In the genomic region with DNA sequence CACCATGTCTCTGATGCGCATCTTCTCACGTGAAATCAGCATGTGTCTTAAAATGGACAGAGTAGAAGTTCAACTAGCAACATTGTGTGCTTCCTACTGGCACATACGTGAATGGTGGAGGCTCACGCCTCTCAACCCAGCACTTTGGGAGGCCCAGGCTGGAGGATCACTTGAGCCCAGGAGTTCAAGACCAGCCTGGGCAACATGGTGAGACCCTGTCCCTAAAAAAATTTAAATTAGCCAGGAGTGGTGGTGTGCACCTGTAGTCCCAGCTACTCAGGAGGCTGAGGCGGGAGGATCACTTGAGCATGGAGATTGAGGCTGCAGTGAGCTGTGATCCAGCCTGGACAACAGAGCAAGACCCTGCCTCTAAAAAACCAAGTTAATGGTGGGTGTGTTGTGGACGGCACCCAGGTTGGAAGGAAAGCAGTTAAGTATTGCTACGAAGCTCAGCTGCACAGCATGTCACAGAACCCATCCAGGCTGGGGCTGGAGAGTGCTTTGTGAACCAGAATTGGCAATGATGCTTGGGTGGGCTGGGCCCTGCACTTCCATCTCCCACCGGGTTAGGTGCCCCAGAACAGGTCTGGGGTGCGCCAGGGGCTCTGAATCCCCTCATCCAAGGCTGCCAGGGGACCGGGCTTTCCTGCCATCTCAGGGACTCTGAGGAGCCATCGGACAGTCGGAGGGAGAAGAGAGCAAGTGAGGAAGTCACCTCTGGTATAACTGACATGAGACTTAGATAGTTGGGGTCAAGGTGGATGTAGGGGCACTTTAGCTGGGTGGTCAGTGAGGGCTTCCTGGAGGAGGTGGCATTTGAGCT, we compare ENCODE assay signal across 14 cellular contexts. TPM values are rescaled to one million over a fixed set of nuclear protein-coding genes. Genes with fewer than 3 reads are reported as not detected.
A peak's percentile ranks its signal among the peaks of the same experiment; 100 is the strongest.
DNase-seq lines count a peak whose midpoint lies in the region; ATAC-seq, FAIRE-seq and TF ChIP-seq lines count a peak whose summit lies in the region.
"Had no signal": no experiment of that assay in that cellular context is flagged by ENCODE, and none has a peak within 500 bp of the region (broad histone marks: within the 10 kb centered on the region; RNA-seq: fewer than 3 reads in every experiment).

No MANE protein-coding gene starts in this region.

- WGBS in hepatocyte (ENCODE audit: low lambda C conversion rate, missing lambda C conversion rate) = 95% methylated on average over 12 of the region's 12 CpGs
- WGBS in spleen, 5 donors = 82 to 93% (median 86%) methylated on average over 11 to 12 of the region's 12 CpGs

- H3K36me3 ChIP-seq in PC-9 (ENCODE audit: low read depth) (no peaks in the 10 kb centered on the region), hepatocyte (replicated peaks; ENCODE audit: insufficient read depth, low read depth) (no peaks in the 10 kb centered on the region), spleen (no peaks in the 10 kb centered on the region)
- H3K36me3 ChIP-seq: lower lobe of right lung, tibial artery had no signal

- no peaks in the 10 kb centered on the region for H3K79me2 ChIP-seq in PC-9 (ENCODE audit: low read depth)
- H3K79me2 ChIP-seq in hepatocyte = no peaks in the 10 kb centered on the region

- peaks cover 2% of the 10 kb centered on the region for H3K4me1 Mint-ChIP-seq in activated T-cell treated with anti-CD3 and anti-CD28 coated beads, Interleukin-2, amount 50 U/mL, for 24 hours (ENCODE audit: low read depth)
- H3K4me1 Mint-ChIP-seq in activated T-cell treated with anti-CD3 and anti-CD28 coated beads, Interleukin-2, amount 50 U/mL, for 4 hours (ENCODE audit: low read depth) = peaks cover 9% of the 10 kb centered on the region

- no peak overlapping the region for H3K4me3 Mint-ChIP-seq in activated T-cell treated with anti-CD3 and anti-CD28 coated beads, Interleukin-2, amount 50 U/mL, for 24 hours
- H3K4me3 Mint-ChIP-seq in activated T-cell treated with anti-CD3 and anti-CD28 coated beads, Interleukin-2, amount 50 U/mL, for 4 hours = no peak overlapping the region

- intact Hi-C loops in PC-9 (cut with micrococcal nuclease; ENCODE audit: unreplicated experiment) = loop anchor here (1.0 kb wide), 1 partner anchor 35 kb away; no protein-coding TSS in a partner anchor
- intact Hi-C loops in spleen (cut with DNase I; ENCODE audit: low total_unique reads) = no loop called here

- no peak for DNase-seq in activated T-cell treated with anti-CD3 and anti-CD28 coated beads, Interleukin-2, amount 50 U/mL, for 24 hours
- DNase-seq in activated T-cell treated with anti-CD3 and anti-CD28 coated beads, Interleukin-2, amount 50 U/mL, for 4 hours = no peak
- DNase-seq in PC-9 (no peak), hepatocyte (ENCODE audit: low spot score) (no peak), spleen (no peak), GM19239 (ENCODE audit: insufficient read length, low spot score) (no peak), islet precursor cell (no peak)
- DNase-seq: KG1; NCI-H524 treated with DMSO at 0.1 percent for 48 hours; stimulated activated CD4-positive, alpha-beta T cell treated with anti-CD3 and anti-CD28 coated beads, Interleukin-12 subunit alpha, Interleukin-12 subunit beta, amount 100 ng/mL, for 4 hours; T-helper 9 cell had no signal

- H3K9me3 Mint-ChIP-seq in activated T-cell treated with anti-CD3 and anti-CD28 coated beads, Interleukin-2, amount 50 U/mL, for 24 hours = no peaks in the 10 kb centered on the region
- no peaks in the 10 kb centered on the region for H3K9me3 Mint-ChIP-seq in activated T-cell treated with anti-CD3 and anti-CD28 coated beads, Interleukin-2, amount 50 U/mL, for 4 hours

- peaks cover 72% of the 10 kb centered on the region for H3K4me1 ChIP-seq in PC-9 (replicated peaks; ENCODE audit: insufficient read depth)
- H3K4me1 ChIP-seq in hepatocyte (ENCODE audit: insufficient read depth) = peaks cover 21% of the 10 kb centered on the region
- H3K4me1 ChIP-seq in spleen = peaks cover 0 to 34% (median 11%) of the 10 kb centered on the region in 6 donors
- H3K4me1 ChIP-seq: lower lobe of right lung, tibial artery had no signal

- no peaks in the 10 kb centered on the region for H3K9me3 ChIP-seq in PC-9 (ENCODE audit: insufficient read depth, low read depth)
- no peaks in the 10 kb centered on the region for H3K9me3 ChIP-seq in hepatocyte (ENCODE audit: low read depth)
- no peaks in the 10 kb centered on the region for H3K9me3 ChIP-seq in spleen
- H3K9me3 ChIP-seq: lower lobe of right lung, tibial artery had no signal

- H3K27me3 ChIP-seq in PC-9 (ENCODE audit: insufficient read depth, low read depth) = no peaks in the 10 kb centered on the region
- no peaks in the 10 kb centered on the region for H3K27me3 ChIP-seq in hepatocyte
- H3K27me3 ChIP-seq in spleen (replicated peaks in 1 of 7) = peaks cover 0 to 33% (median 0%) of the 10 kb centered on the region in 7 donors

- no peak for FAIRE-seq in GM19239 (lab: Jason Lieb, UNC)

- peaks cover 59% of the 10 kb centered on the region for H3F3A ChIP-seq in PC-9 (ENCODE audit: insufficient read depth, low read depth)

- H3K4me2 ChIP-seq in PC-9 (peak overlapping the region; percentile 76), hepatocyte (peak overlapping the region; percentile 71)

- H3K9me2 ChIP-seq in PC-9 (ENCODE audit: insufficient read depth) = no peaks in the 10 kb centered on the region
- H3K9me2 ChIP-seq in hepatocyte (replicated peaks; ENCODE audit: insufficient read depth) = no peaks in the 10 kb centered on the region

- no peak for ATAC-seq in activated T-cell treated with anti-CD3 and anti-CD28 coated beads, Interleukin-2, amount 50 U/mL, for 4 hours
- no peak for ATAC-seq in HG02973 (IDR thresholded peaks at IDR 0.05; ENCODE audit: unreplicated experiment)

- TF ChIP-seq CTCF in PC-9 (conservative IDR thresholded peaks at IDR 0.05) = no peak
- no peak for TF ChIP-seq CTCF in hepatocyte (IDR thresholded peaks at IDR 0.05; ENCODE audit: poor library complexity)
- no peak for TF ChIP-seq CTCF in spleen (IDR thresholded peaks at IDR 0.05 in 8 of 11, conservative IDR thresholded peaks at IDR 0.05 in 3 of 11)

- peak overlapping the region; percentile 94 for H3K27ac ChIP-seq in PC-9
- peak overlapping the region; percentile 88 for H3K27ac ChIP-seq in hepatocyte
- peak overlapping the region in 6 of 8 donors; percentile 55 to 86 (median 72) for H3K27ac ChIP-seq in spleen
- H3K27ac ChIP-seq: tibial artery had no signal

- H4K20me1 ChIP-seq in PC-9 (ENCODE audit: insufficient read depth) (no peaks in the 10 kb centered on the region), hepatocyte (ENCODE audit: insufficient read depth, poor library complexity, severe bottlenecking) (no peaks in the 10 kb centered on the region)

- H3K27ac Mint-ChIP-seq in activated T-cell treated with anti-CD3 and anti-CD28 coated beads, Interleukin-2, amount 50 U/mL, for 24 hours = peak overlapping the region; percentile 44

- BruUV-seq in PC-9 (replicated peaks; lab: Mats Ljungman, UMichigan) = no TSS peak

- no peaks in the 10 kb centered on the region for H3K27me3 Mint-ChIP-seq in activated T-cell treated with anti-CD3 and anti-CD28 coated beads, Interleukin-2, amount 50 U/mL, for 24 hours
- no peaks in the 10 kb centered on the region for H3K27me3 Mint-ChIP-seq in activated T-cell treated with anti-CD3 and anti-CD28 coated beads, Interleukin-2, amount 50 U/mL, for 4 hours (ENCODE audit: low read depth)

- H3K36me3 Mint-ChIP-seq in activated T-cell treated with anti-CD3 and anti-CD28 coated beads, Interleukin-2, amount 50 U/mL, for 24 hours (ENCODE audit: low read depth) = no peaks in the 10 kb centered on the region
- H3K36me3 Mint-ChIP-seq in activated T-cell treated with anti-CD3 and anti-CD28 coated beads, Interleukin-2, amount 50 U/mL, for 4 hours (ENCODE audit: insufficient read depth) = no peaks in the 10 kb centered on the region

- POLR2A ChIA-PET in PC-9 (lab: Charles Lee; ENCODE audit: unreplicated experiment) = no interaction called here

- CTCF ChIA-PET in PC-9 (lab: Charles Lee) = no interaction called here

- H2AFZ ChIP-seq in PC-9 = no peak overlapping the region
- no peak overlapping the region for H2AFZ ChIP-seq in hepatocyte

- H3K4me3 ChIP-seq in PC-9 (no peak overlapping the region; the same call in 1 of the 2 replicates), hepatocyte (no peak overlapping the region), spleen (peak overlapping the region in 1 of 8 donors; percentile 54)
- H3K4me3 ChIP-seq: tibial artery had no signal

- no peak for TF ChIP-seq POLR2A in spleen (IDR thresholded peaks at IDR 0.05)

RNA-seq across cellular contexts. Expression of gene ULK1, which starts 33.0 kb away (rescaled TPM):
- 10 to 100 TPM; 16.3 to 17.9 (median 16.7) TPM for total RNA-seq in activated T-cell treated with anti-CD3 and anti-CD28 coated beads, Interleukin-2, amount 50 U/mL, for 4 hours
- 50.8 and 70.5 TPM in 2 replicates for total RNA-seq in PC-9 (2021)
- total RNA-seq in hepatocyte = 9.4 and 9.8 TPM in 2 replicates
- polyA plus RNA-seq in hepatocyte = 11.0 and 14.8 TPM in 2 replicates
- 10 to 100 TPM; 30.2 to 60.7 (median 55.0) TPM for total RNA-seq in spleen
- 10 to 100 TPM in 2 of 3 donors, 1 to 10 TPM in 1; 9.9 to 35.1 (median 25.3) TPM for polyA plus RNA-seq in spleen

RNA-seq across cellular contexts. Expression of gene MMP17, which starts 33.3 kb away (rescaled TPM):
- under 1 TPM; 0.28 to 0.92 (median 0.46) TPM for total RNA-seq in activated T-cell treated with anti-CD3 and anti-CD28 coated beads, Interleukin-2, amount 50 U/mL, for 4 hours
- total RNA-seq in PC-9 (2021) (3.3 and 5.4 TPM in 2 replicates), hepatocyte (0.40 and 0.44 TPM in 2 replicates), spleen (1 to 10 TPM; 1.4 to 4.7 (median 3.2) TPM)
- polyA plus RNA-seq in hepatocyte (0.42 and 0.78 TPM in 2 replicates), spleen (1 to 10 TPM; 2.7 to 8.4 (median 4.3) TPM)
